Comparison of ENCODE assay signal across 8 cellular contexts in the genomic region with DNA sequence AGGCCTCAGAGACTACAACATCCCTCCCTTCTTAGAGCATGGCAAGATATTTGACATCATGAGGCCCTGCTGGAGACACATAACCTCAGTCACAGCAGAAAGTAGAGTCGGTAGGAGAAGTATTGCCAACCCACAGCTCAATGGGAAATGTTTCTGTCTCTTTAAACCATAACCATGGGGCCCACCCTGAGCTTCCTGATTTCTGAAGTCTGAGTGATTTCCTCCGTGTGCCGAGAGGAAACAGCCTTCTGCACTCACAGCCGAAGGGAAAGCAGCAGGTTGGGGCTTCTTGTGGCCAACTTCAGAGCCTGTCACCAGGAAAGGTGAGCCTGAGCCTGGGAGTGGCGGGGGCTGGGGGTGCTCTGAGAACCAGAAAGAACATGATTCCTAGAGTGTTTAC. TPM values are rescaled to one million over a fixed set of nuclear protein-coding genes. Genes with fewer than 3 reads are reported as not detected.
DNase-seq lines count a peak whose midpoint lies in the region; ATAC-seq and TF ChIP-seq lines count a peak whose summit lies in the region.

GIMAP1 (plus strand) TSS at position 246 of the 400 bp plus-strand sequence. CDS start 2,435 bp downstream, outside the sequence.

- peaks cover 57% of the 10 kb centered on the region for H3K36me3 Mint-ChIP-seq in T-helper 2 cell treated with Interferon-gamma antibody and Interleukin-4, amounts not matched to agents 5 μg/mL and 100 μg/mL, for 36 hours (ENCODE audit: low read depth)

- H3K4me1 Mint-ChIP-seq in T-helper 2 cell treated with Interferon-gamma antibody and Interleukin-4, amounts not matched to agents 5 μg/mL and 100 μg/mL, for 36 hours (ENCODE audit: low read depth), result peaks cover 45% of the 10 kb centered on the region

- H3K27ac Mint-ChIP-seq in T-helper 2 cell treated with Interferon-gamma antibody and Interleukin-4, amounts not matched to agents 5 μg/mL and 100 μg/mL, for 36 hours, result peak within 1 kb of the TSS; percentile 73

- TF ChIP-seq CTCF in RWPE1 (conservative IDR thresholded peaks at IDR 0.05; ENCODE audit: low read depth), result no peak

- no peaks in the 10 kb centered on the region for H3K27me3 Mint-ChIP-seq in T-helper 2 cell treated with Interferon-gamma antibody and Interleukin-4, amounts not matched to agents 5 μg/mL and 100 μg/mL, for 36 hours (ENCODE audit: low read depth)

- ATAC-seq in GM21360 (IDR thresholded peaks at IDR 0.05; ENCODE audit: unreplicated experiment), result peak; percentile 62

- H3K9me3 Mint-ChIP-seq in T-helper 2 cell treated with Interferon-gamma antibody and Interleukin-4, amounts not matched to agents 5 μg/mL and 100 μg/mL, for 36 hours, result peaks cover 20% of the 10 kb centered on the region

- peak within 1 kb of the TSS; percentile 45 to 95 (median 79) for H3K27ac ChIP-seq in skin epidermis
- H3K27ac ChIP-seq in RWPE1, result no peak within 1 kb of the TSS

- H3K4me3 ChIP-seq in skin epidermis, result peak within 1 kb of the TSS; percentile 27 to 47 (median 35)

- H3K4me3 Mint-ChIP-seq in T-helper 2 cell treated with Interferon-gamma antibody and Interleukin-4, amounts not matched to agents 5 μg/mL and 100 μg/mL, for 36 hours, result peak within 1 kb of the TSS; percentile 97

- POLR2A ChIA-PET in RWPE1 (lab: Yijun Ruan, JAX; ENCODE audit: low non-redundant PET), result no interaction called here

- CTCF ChIA-PET in RWPE1 (lab: Yijun Ruan, JAX), result no interaction called here

- peak; percentile 54 for DNase-seq in T-helper 2 cell treated with Interferon-gamma antibody and Interleukin-4, amounts not matched to agents 5 μg/mL and 100 μg/mL, for 36 hours (ENCODE audit: low spot score)
- DNase-seq in dermis blood vessel endothelial cell, result peak; percentile 89
- DNase-seq in NCI-H748 treated with DMSO at 0.1 percent for 48 hours (lab: John Stamatoyannopoulos, UW), result no peak
- no peak for DNase-seq in RWPE1 (ENCODE audit: low spot score)
- DNase-seq in cortex of kidney (lab: John Stamatoyannopoulos, UW), result no peak
- DNase-seq in cerebellum (ENCODE audit: low spot score), result no peak

RNA-seq across cellular contexts. Expression of gene GIMAP1, which starts in this region (rescaled TPM):
- total RNA-seq in dermis blood vessel endothelial cell (28.2 and 31.1 TPM in 2 replicates), cerebellum (0.82 TPM)

Comparison
In these comparisons a context has a peak if more than half of its experiments do, and no peak if none do; other contexts are left out.
1. RNA of gene GIMAP1 (total RNA-seq): 28.2 to 31.1 TPM in dermis blood vessel endothelial cell; 0.82 TPM in cerebellum (single experiment); every median in the first group is over 10 times any median in the second.
2. DNase-seq: peak in T-helper 2 cell treated with Interferon-gamma antibody and Interleukin-4, amounts not matched to agents 5 μg/mL and 100 μg/mL, for 36 hours (single experiment) and dermis blood vessel endothelial cell (single experiment); none in NCI-H748 treated with DMSO at 0.1 percent for 48 hours (single experiment), RWPE1 (single experiment), cortex of kidney (single experiment) and cerebellum (single experiment).